In genomic region chr10:28676297-28676967, GRCh38 we compare ENCODE assay signal across 8 cellular contexts. TPM values are rescaled to one million over a fixed set of nuclear protein-coding genes. Genes with fewer than 3 reads are reported as not detected.
DNase-seq lines count a peak whose midpoint lies in the region; ATAC-seq and TF ChIP-seq lines count a peak whose summit lies in the region.

No MANE protein-coding gene starts in this region.

- no peaks in the 10 kb centered on the region for H3K36me3 Mint-ChIP-seq in chondrocyte (ENCODE audit: low read depth)

- H3K4me3 Mint-ChIP-seq in chondrocyte (ENCODE audit: unreplicated experiment), result peak overlapping the region; percentile 71

- H3K27me3 ChIP-seq in lower lobe of right lung (ENCODE audit: low read depth) (peaks cover 44% of the 10 kb centered on the region), thymus (ENCODE audit: control insufficient read depth, insufficient read depth) (peaks cover 51% of the 10 kb centered on the region)

- TF ChIP-seq CTCF in chondrocyte (IDR thresholded peaks at IDR 0.05) (no peak), lower lobe of right lung (IDR thresholded peaks at IDR 0.05) (no peak)

- no peaks in the 10 kb centered on the region for H3K9me3 Mint-ChIP-seq in chondrocyte (ENCODE audit: low read depth)

- peaks cover 39% of the 10 kb centered on the region for H3K4me1 Mint-ChIP-seq in chondrocyte (ENCODE audit: low read depth)

- no peak overlapping the region for H3K27ac ChIP-seq in lower lobe of right lung
- no peak overlapping the region for H3K27ac ChIP-seq in thymus (ENCODE audit: low read depth)

- H3K4me3 ChIP-seq in lower lobe of right lung (peak overlapping the region; percentile 86), thymus (ENCODE audit: low read length) (peak overlapping the region; percentile 68)

- 6% methylated on average over 26 of the region's 26 CpGs for WGBS in thymus

- ATAC-seq in GM18909 (IDR thresholded peaks at IDR 0.05; ENCODE audit: poor library complexity, unreplicated experiment), result peak; percentile 1
- peak in 1 of 2 donors; percentile 4 for ATAC-seq in lower lobe of right lung
- ATAC-seq in HG03520 (IDR thresholded peaks at IDR 0.05; ENCODE audit: unreplicated experiment), result no peak
- no peak for ATAC-seq in HG02970 (IDR thresholded peaks at IDR 0.05; ENCODE audit: low FRiP score, unreplicated experiment)

- intact Hi-C loops in lower lobe of right lung (cut with DNase I), result no loop called here

- H3K4me1 ChIP-seq in lower lobe of right lung (peaks cover 37% of the 10 kb centered on the region), thymus (ENCODE audit: control insufficient read depth, insufficient read depth, low read length) (peaks cover 9% of the 10 kb centered on the region)

- DNase-seq in OCI-M1 (lab: John Stamatoyannopoulos, UW) (peak; percentile 24), chondrocyte (ENCODE audit: low spot score) (no peak), lower lobe of right lung (no peak), A172 (ENCODE audit: low spot score) (no peak)

- H3K27ac Mint-ChIP-seq in chondrocyte (ENCODE audit: unreplicated experiment), result no peak overlapping the region

- H3K27me3 Mint-ChIP-seq in chondrocyte (ENCODE audit: low read depth), result peaks cover 8% of the 10 kb centered on the region

- H3K36me3 ChIP-seq in lower lobe of right lung (no peaks in the 10 kb centered on the region), thymus (ENCODE audit: control insufficient read depth, insufficient read depth) (no peaks in the 10 kb centered on the region)

- H3K9me3 ChIP-seq in lower lobe of right lung, result no peaks in the 10 kb centered on the region
- H3K9me3 ChIP-seq in thymus (ENCODE audit: control insufficient read depth), result no peaks in the 10 kb centered on the region

RNA-seq across cellular contexts. Expression of gene BAMBI, which starts 0.9 kb away (rescaled TPM):
- total RNA-seq in chondrocyte (10.9 to 17.0 TPM (median 11.6 TPM) in 3 replicates), lower lobe of right lung (7.9 TPM)
- 0.80 TPM for polyA plus RNA-seq in thymus
- total RNA-seq in A172 (2014; rRNA removed; shearing (Covaris generic)), result 36.2 and 43.8 TPM in 2 replicates
